ENCODE assay signal across 19 cellular contexts in the genomic region with DNA sequence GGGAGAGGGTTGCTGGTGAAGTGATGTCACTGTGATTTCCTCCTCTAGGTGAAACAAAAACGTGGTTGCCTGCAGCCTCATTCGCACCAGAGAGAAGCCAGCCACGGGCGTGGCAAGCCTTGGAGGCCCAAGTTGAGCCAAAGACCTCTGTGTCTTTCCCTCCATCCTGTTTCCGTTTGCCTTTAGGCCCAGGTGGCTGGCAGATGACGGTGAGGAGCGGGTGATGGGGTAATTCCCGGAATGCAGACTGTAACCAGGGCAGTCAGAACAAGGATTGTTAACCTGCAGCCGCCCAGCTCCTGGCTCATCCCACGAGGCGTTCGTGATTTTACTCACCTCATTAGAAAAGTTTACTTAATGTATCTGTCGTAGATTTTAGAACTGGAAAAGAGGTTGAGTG. TPM values are rescaled to one million over a fixed set of nuclear protein-coding genes. Genes with fewer than 3 reads are reported as not detected.
DNase-seq lines count a peak whose midpoint lies in the region; ATAC-seq and TF ChIP-seq lines count a peak whose summit lies in the region.
"Had no signal": no experiment of that assay in that cellular context is flagged by ENCODE, and none has a peak within 500 bp of the region (broad histone marks: within the 10 kb centered on the region; RNA-seq: fewer than 3 reads in every experiment).

No MANE protein-coding gene starts in this region.

- TF ChIP-seq POLR2A in right lobe of liver (IDR thresholded peaks at IDR 0.05) = no peak

- no peaks in the 10 kb centered on the region for H3K27me3 ChIP-seq in RWPE2 (ENCODE audit: insufficient read depth, poor library complexity, severe bottlenecking)
- no peaks in the 10 kb centered on the region for H3K27me3 ChIP-seq in right lobe of liver
- H3K27me3 ChIP-seq: BLaER1 treated with 17β-estradiol and CSF1 and Interleukin-3, amounts not matched to agents 10 nM and 100 nM; MG63 had no signal

- DNase-seq in AG10803 (ENCODE audit: low read depth) (peak; percentile 52), RWPE2 (ENCODE audit: low spot score) (no peak), epithelial cell of prostate (ENCODE audit: low read depth, low spot score) (no peak), right lobe of liver (peak in 2 of 3 donors; percentile 67 to 75)
- no peak for DNase-seq in stimulated activated CD4-positive, alpha-beta T cell treated with anti-CD3 and anti-CD28 coated beads, Interleukin-4, amount 100 ng/mL, for 4 hours
- no peak for DNase-seq in effector CD8-positive, alpha-beta T cell (lab: John Stamatoyannopoulos, UW)
- DNase-seq: AML-193; CD4-positive, alpha-beta T cell; KBM-7; MG63; NCI-H2029; NCI-H446 treated with DMSO at 0.1 percent for 48 hours; NCI-H526; NCI-H82; NK-92 treated with Interleukin-12 subunit alpha and Interleukin-12 subunit beta, amount 100 ng/mL, for 24 hours; PC-3; Right ventricle myocardium superior had no signal

- peaks cover 17% of the 10 kb centered on the region for H3K4me1 ChIP-seq in RWPE2 (ENCODE audit: insufficient read depth, poor library complexity, severe bottlenecking)
- peaks cover 0 to 56% (median 22%) of the 10 kb centered on the region in 4 donors for H3K4me1 ChIP-seq in right lobe of liver

- ATAC-seq in RWPE2 (ENCODE audit: low read depth) = peak; percentile 40; the same call in 1 of the 3 replicates
- peak; percentile 37 to 72 (median 51) for ATAC-seq in right lobe of liver
- ATAC-seq in HG02852 (IDR thresholded peaks at IDR 0.05; ENCODE audit: unreplicated experiment) = no peak
- ATAC-seq: PC-3 had no signal

- 25% methylated on average over 12 of the region's 13 CpGs for WGBS in right lobe of liver (ENCODE audit: insufficient coverage, low coverage, low lambda C conversion rate, missing lambda C conversion rate)

- H3K4me3 ChIP-seq in AG10803 (ENCODE audit: low read length) (no peak overlapping the region), RWPE2 (ENCODE audit: severe bottlenecking) (no peak overlapping the region), right lobe of liver (no peak overlapping the region)
- H3K4me3 ChIP-seq: BLaER1 treated with 17β-estradiol and CSF1 and Interleukin-3, amounts not matched to agents 10 nM and 100 nM; MG63 had no signal

- TF ChIP-seq CTCF in AG10803 (conservative IDR thresholded peaks at IDR 0.05; ENCODE audit: low read length) (no peak), RWPE2 (IDR thresholded peaks at IDR 0.05; ENCODE audit: poor library complexity, severe bottlenecking) (no peak), right lobe of liver (IDR thresholded peaks at IDR 0.05) (no peak)

- intact Hi-C loops in right lobe of liver (cut with DNase I) = no loop called here

- H3K36me3 ChIP-seq in RWPE2 (ENCODE audit: low read depth) = peaks cover 13% of the 10 kb centered on the region; the same call in 1 of the 2 replicates
- no peaks in the 10 kb centered on the region for H3K36me3 ChIP-seq in right lobe of liver

- H3K27ac ChIP-seq in RWPE2 (ENCODE audit: poor library complexity, severe bottlenecking) (peak overlapping the region; percentile 19), epithelial cell of prostate (peak overlapping the region; percentile 7), right lobe of liver (peak overlapping the region; percentile 22 to 95 (median 87))
- H3K27ac ChIP-seq: BLaER1 treated with 17β-estradiol and CSF1 and Interleukin-3, amounts not matched to agents 10 nM and 100 nM had no signal

- no peaks in the 10 kb centered on the region for H3K9me3 ChIP-seq in RWPE2 (ENCODE audit: severe bottlenecking)
- H3K9me3 ChIP-seq in right lobe of liver = no peaks in the 10 kb centered on the region
- H3K9me3 ChIP-seq: BLaER1 treated with 17β-estradiol and CSF1 and Interleukin-3, amounts not matched to agents 10 nM and 100 nM; MG63 had no signal

RNA-seq across cellular contexts. Expression of a gene that starts 14.4 kb away (rescaled TPM):
- 10 to 100 TPM; 29.0 to 60.6 (median 43.1) TPM for total RNA-seq in right lobe of liver

Comparison
In these comparisons a context has a peak if more than half of its experiments do, and no peak if none do; other contexts are left out.
1. DNase-seq: peak in AG10803 (single experiment) and right lobe of liver (2 of 3); none in RWPE2 (single experiment), epithelial cell of prostate (single experiment), stimulated activated CD4-positive, alpha-beta T cell treated with anti-CD3 and anti-CD28 coated beads, Interleukin-4, amount 100 ng/mL, for 4 hours (0 of 2) and effector CD8-positive, alpha-beta T cell (single experiment).
2. H3K27ac ChIP-seq: peak in every context shown above with its lines; median percentile 87 in right lobe of liver; 19 in RWPE2; 7 in epithelial cell of prostate.